9 cellular contexts compared by ENCODE assay signal in genomic region chr2:74037379-74037860, GRCh38. TPM values are rescaled to one million over a fixed set of nuclear protein-coding genes. Genes with fewer than 3 reads are reported as not detected.
DNase-seq lines count a peak whose midpoint lies in the region; ATAC-seq and TF ChIP-seq lines count a peak whose summit lies in the region.
"Had no signal": no experiment of that assay in that cellular context is flagged by ENCODE, and none has a peak within 500 bp of the region (broad histone marks: within the 10 kb centered on the region; RNA-seq: fewer than 3 reads in every experiment).

No MANE protein-coding gene starts in this region.

- no peak overlapping the region for H3K4me3 ChIP-seq in BLaER1
- peak overlapping the region; percentile 6 to 10 for H3K4me3 ChIP-seq in duodenal mucosa (ENCODE audit: low read depth in 1 of 2, low read length in 2 of 2)
- H3K4me3 ChIP-seq in upper lobe of left lung, result no peak overlapping the region
- H3K4me3 ChIP-seq in thyroid gland (replicated peaks in 1 of 3), result no peak overlapping the region
- H3K4me3 ChIP-seq: body of pancreas had no signal

- H3K4me1 ChIP-seq in BLaER1, result peaks cover 97% of the 10 kb centered on the region
- peaks cover 32 to 34% of the 10 kb centered on the region in 2 donors for H3K4me1 ChIP-seq in duodenal mucosa (ENCODE audit: control insufficient read depth in 1 of 2, insufficient read depth in 2 of 2, low read length in 2 of 2)
- peaks cover 20 to 43% (median 33%) of the 10 kb centered on the region in 4 donors for H3K4me1 ChIP-seq in upper lobe of left lung
- H3K4me1 ChIP-seq in thyroid gland, result peaks cover 2 to 9% of the 10 kb centered on the region in 2 donors
- H3K4me1 ChIP-seq: body of pancreas had no signal

- no peak overlapping the region; the same call in 1 of the 2 replicates for H3K9ac ChIP-seq in BLaER1
- no peak overlapping the region for H3K9ac ChIP-seq in duodenal mucosa (ENCODE audit: low read depth in 1 of 2, low read length in 2 of 2)

- peaks cover 97% of the 10 kb centered on the region for H4K20me1 ChIP-seq in BLaER1

- H3K4me1 Mint-ChIP-seq in IgD-negative memory B cell, result peaks cover 51 to 73% (median 59%) of the 10 kb centered on the region in 3 donors

- H3K4me3 Mint-ChIP-seq in IgD-negative memory B cell, result peak overlapping the region; percentile 67 to 92 (median 80)

- WGBS in upper lobe of left lung, 2 donors, result 32 to 67% methylated on average over 1 of the region's 1 CpG
- WGBS in thyroid gland, 2 donors, result 100% methylated on average over 1 of the region's 1 CpG

- no peak for TF ChIP-seq EP300 in upper lobe of left lung (IDR thresholded peaks at IDR 0.05)

- TF ChIP-seq POLR2A in upper lobe of left lung (IDR thresholded peaks at IDR 0.05) (no peak), thyroid gland (IDR thresholded peaks at IDR 0.05) (no peak)

- H3K27ac ChIP-seq in BLaER1, result peak overlapping the region; percentile 21
- no peak overlapping the region for H3K27ac ChIP-seq in duodenal mucosa (ENCODE audit: low read depth, low read length)
- H3K27ac ChIP-seq in upper lobe of left lung, result peak overlapping the region in 3 of 4 donors; percentile 17 to 64 (median 58)
- no peak overlapping the region for H3K27ac ChIP-seq in thyroid gland

- H3K36me3 ChIP-seq in BLaER1 (peaks cover 26% of the 10 kb centered on the region), duodenal mucosa (ENCODE audit: control insufficient read depth in 1 of 2, insufficient read depth in 2 of 2, low read length in 2 of 2) (no peaks in the 10 kb centered on the region), upper lobe of left lung (no peaks in the 10 kb centered on the region), thyroid gland (no peaks in the 10 kb centered on the region)

- intact Hi-C loops in thyroid gland (cut with DNase I), result no loop called here

- peak overlapping the region; percentile 82 to 90 (median 89) for H3K27ac Mint-ChIP-seq in IgD-negative memory B cell

- H3K9me3 ChIP-seq in BLaER1 (no peaks in the 10 kb centered on the region), duodenal mucosa (ENCODE audit: control insufficient read depth in 1 of 2, low read length in 2 of 2) (no peaks in the 10 kb centered on the region), upper lobe of left lung (no peaks in the 10 kb centered on the region), thyroid gland (no peaks in the 10 kb centered on the region)
- H3K9me3 ChIP-seq: body of pancreas had no signal

- peaks cover 3% of the 10 kb centered on the region for H3K36me3 Mint-ChIP-seq in IgD-negative memory B cell

- no peaks in the 10 kb centered on the region for H3K9me3 Mint-ChIP-seq in IgD-negative memory B cell

- no peak for TF ChIP-seq CTCF in upper lobe of left lung (IDR thresholded peaks at IDR 0.05)
- TF ChIP-seq CTCF in thyroid gland (IDR thresholded peaks at IDR 0.05), result no peak

- peak in 1 of 2 donors; percentile 40 for DNase-seq in upper lobe of left lung
- DNase-seq in anterior cingulate cortex (lab: John Stamatoyannopoulos, UW), result no peak
- DNase-seq in thyroid gland, result no peak
- no peak for DNase-seq in stimulated activated naive CD4-positive, alpha-beta T cell treated with Interleukin-2 at 50 U/mL for 16 hours (lab: John Stamatoyannopoulos, UW)

- H3K4me2 ChIP-seq in BLaER1, result peak overlapping the region; percentile 69

- ATAC-seq in GM19397 (IDR thresholded peaks at IDR 0.05; ENCODE audit: unreplicated experiment) (peak; percentile 42), upper lobe of left lung (ENCODE audit: low FRiP score in 2 of 2) (peak; percentile 63 to 81)
- ATAC-seq: body of pancreas had no signal

- peaks cover 1% of the 10 kb centered on the region for H3K27me3 Mint-ChIP-seq in IgD-negative memory B cell

- H3K27me3 ChIP-seq in BLaER1 (no peaks in the 10 kb centered on the region), duodenal mucosa (ENCODE audit: control insufficient read depth in 1 of 2, insufficient read depth in 2 of 2, low read length in 2 of 2) (no peaks in the 10 kb centered on the region), upper lobe of left lung (no peaks in the 10 kb centered on the region), thyroid gland (no peaks in the 10 kb centered on the region)
- H3K27me3 ChIP-seq: body of pancreas had no signal

RNA-seq across cellular contexts. Expression of gene TET3, which starts 52.7 kb away (rescaled TPM):
- polyA plus RNA-seq in IgD-negative memory B cell, result 0.46 TPM
- 10 to 100 TPM; 17.3 to 53.4 (median 23.6) TPM for total RNA-seq in upper lobe of left lung
- 10 to 100 TPM in 1 of 4 donors, 1 to 10 TPM in 3; 6.4 to 10.8 (median 7.5) TPM for total RNA-seq in thyroid gland

Comparison
In these comparisons a context has a peak if more than half of its experiments do, and no peak if none do; other contexts are left out.
1. H3K27ac ChIP-seq: peak in BLaER1 (single experiment) and upper lobe of left lung (3 of 4); none in duodenal mucosa (single experiment) and thyroid gland (0 of 3).
2. H3K4me3 ChIP-seq: peak in duodenal mucosa (2 of 2); none in BLaER1 (single experiment), upper lobe of left lung (0 of 4) and thyroid gland (0 of 3).